Comparison of ENCODE assay signal across 8 cellular contexts in the genomic region with DNA sequence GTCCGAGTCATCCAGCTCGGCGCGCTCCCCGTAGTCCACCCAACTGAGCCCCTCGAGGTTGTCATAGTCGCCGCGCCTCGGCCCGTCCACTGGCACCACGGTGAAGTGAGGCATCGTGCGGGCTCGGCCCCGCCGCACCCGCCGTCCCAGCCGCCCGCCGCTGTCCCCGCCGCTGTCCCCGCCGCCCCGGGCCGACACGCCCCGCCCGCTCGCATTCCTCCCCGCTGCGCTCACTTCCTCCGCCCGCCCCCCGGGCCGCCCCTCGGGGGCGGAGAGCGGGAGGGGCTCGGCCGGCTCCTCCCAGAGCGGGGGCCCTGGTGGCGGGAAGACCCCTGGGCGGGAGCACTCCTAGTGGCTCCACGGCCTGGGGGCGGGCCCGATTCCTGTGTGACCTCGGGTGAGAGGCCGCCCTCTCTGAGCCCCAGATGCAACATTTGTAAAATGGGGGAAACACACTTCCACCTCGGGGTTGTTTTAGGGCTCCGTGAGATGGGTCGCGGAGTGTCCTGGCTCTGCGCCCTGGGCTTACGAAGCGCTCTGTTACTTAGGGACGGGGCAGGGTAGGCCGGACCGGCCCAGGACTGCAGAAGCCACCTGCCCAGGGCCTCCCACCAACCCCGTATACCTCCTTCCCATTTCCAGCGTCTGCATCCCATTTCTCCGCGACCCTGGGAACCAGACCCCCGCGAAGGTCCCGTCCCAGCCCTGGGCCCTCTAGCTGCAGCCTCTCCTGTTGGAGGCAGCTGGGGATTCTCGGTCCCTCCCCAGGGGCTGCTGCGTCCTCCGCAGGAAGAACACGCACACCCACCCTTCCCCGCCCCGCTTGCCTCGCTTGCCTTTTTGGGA. TPM values are rescaled to one million over a fixed set of nuclear protein-coding genes. Genes with fewer than 3 reads are reported as not detected.
DNase-seq lines count a peak whose midpoint lies in the region; ATAC-seq and TF ChIP-seq lines count a peak whose summit lies in the region.

A gene (minus strand): TSS at position 198 of the 846 bp plus-strand sequence. CDS start 84 bp downstream, at position 114.

- POLR2A ChIA-PET in activated CD8-positive, alpha-beta T cell treated with anti-CD3 and anti-CD28 coated beads, Interleukin-2, amount 10 ng/mL, durations not matched to agents 7 days and 5 days (lab: Charles Lee): interaction anchor here (0.6 to 2.6 kb wide), 8 partner anchors 13 to 309 kb away, joined by 3 to 10 read pairs (median 4); a partner anchor contains a TSS

- peaks cover 13% of the 10 kb centered on the region for H3K4me1 ChIP-seq in ectodermal cell (ENCODE audit: control insufficient read depth, insufficient read depth, low read length)
- H3K4me1 ChIP-seq in lung (ENCODE audit: control insufficient read depth in 2 of 2, insufficient read depth in 2 of 2, low read length in 2 of 2): peaks cover 19 to 22% of the 10 kb centered on the region in 2 donors

- CTCF ChIA-PET in activated CD8-positive, alpha-beta T cell treated with anti-CD3 and anti-CD28 coated beads, Interleukin-2, amount 10 ng/mL, durations not matched to agents 7 days and 5 days (lab: Charles Lee): interaction anchor here (1.0 to 2.4 kb wide), 7 partner anchors 16 to 448 kb away, joined by 3 to 7 read pairs (median 4); a partner anchor contains a TSS

- WGBS in ectodermal cell, 2 experiments: 25 to 26% methylated on average over 75 of the region's 75 CpGs
- 1% methylated on average over 58 to 75 of the region's 75 CpGs for WGBS in lung, 2 donors

- peaks cover 38% of the 10 kb centered on the region for H3K4me1 Mint-ChIP-seq in activated CD8-positive, alpha-beta T cell treated with anti-CD3 and anti-CD28 coated beads, Interleukin-2, amount 10 ng/mL, durations not matched to agents 7 days and 5 days (ENCODE audit: low read depth)

- ATAC-seq in HG02943 (IDR thresholded peaks at IDR 0.05; ENCODE audit: low read depth, unreplicated experiment) (peak; percentile 42), lung (ENCODE audit: insufficient read depth, low FRiP score) (peak; percentile 97)
- peak; percentile 88 for ATAC-seq in activated CD8-positive, alpha-beta T cell treated with anti-CD3 and anti-CD28 coated beads, Interleukin-2, amount 10 ng/mL, durations not matched to agents 7 days and 5 days

- H3K4me3 Mint-ChIP-seq in activated CD8-positive, alpha-beta T cell treated with anti-CD3 and anti-CD28 coated beads, Interleukin-2, amount 10 ng/mL, durations not matched to agents 7 days and 5 days: peak within 1 kb of the TSS; percentile 98

- TF ChIP-seq CTCF in lung (IDR thresholded peaks at IDR 0.05; ENCODE audit: control extremely low read depth, extremely low read depth): no peak

- H3K36me3 ChIP-seq in ectodermal cell (ENCODE audit: control insufficient read depth, insufficient read depth, low read length) (no peaks in the 10 kb centered on the region), lung (ENCODE audit: control insufficient read depth in 2 of 2, insufficient read depth in 2 of 2, low read length in 2 of 2) (no peaks in the 10 kb centered on the region)

- H3K27ac ChIP-seq in ectodermal cell (ENCODE audit: insufficient read depth, low read depth, low read length, poor library complexity, severe bottlenecking) (no peak within 1 kb of the TSS), lung (ENCODE audit: low read depth in 1 of 2, low read length in 1 of 2) (peak within 1 kb of the TSS; percentile 94 to 95)

- H3K27me3 Mint-ChIP-seq in activated CD8-positive, alpha-beta T cell treated with anti-CD3 and anti-CD28 coated beads, Interleukin-2, amount 10 ng/mL, durations not matched to agents 7 days and 5 days (ENCODE audit: low read depth): no peaks in the 10 kb centered on the region

- H3K27ac Mint-ChIP-seq in activated CD8-positive, alpha-beta T cell treated with anti-CD3 and anti-CD28 coated beads, Interleukin-2, amount 10 ng/mL, durations not matched to agents 7 days and 5 days: peak within 1 kb of the TSS; percentile 98

- DNase-seq in DMS 273 (lab: John Stamatoyannopoulos, UW; ENCODE audit: unreplicated experiment) (peak; percentile 81), DMS 273 treated with DMSO at 0.1 percent for 48 hours (lab: John Stamatoyannopoulos, UW) (no peak), NCI-H748 (lab: John Stamatoyannopoulos, UW; ENCODE audit: unreplicated experiment) (peak; percentile 75), lung (ENCODE audit: low spot score) (peak; percentile 82)
- peak; percentile 93 for DNase-seq in activated CD8-positive, alpha-beta T cell treated with anti-CD3 and anti-CD28 coated beads, Interleukin-2, amount 10 ng/mL, durations not matched to agents 7 days and 5 days
- DNase-seq in stimulated activated CD4-positive, alpha-beta T cell treated with anti-CD3 and anti-CD28 coated beads, TNF-alpha, amount 100 ng/mL, for 4 hours (ENCODE audit: low read depth in 3 of 3): peak; percentile 67 to 76 (median 68)

- peaks cover 21% of the 10 kb centered on the region for H3K27me3 ChIP-seq in ectodermal cell (ENCODE audit: control insufficient read depth, insufficient read depth, low read length, poor library complexity, severe bottlenecking)
- no peaks in the 10 kb centered on the region for H3K27me3 ChIP-seq in lung (ENCODE audit: control insufficient read depth, insufficient read depth)

- H3K4me3 ChIP-seq in ectodermal cell (ENCODE audit: insufficient read depth, low read depth, low read length) (peak within 1 kb of the TSS; percentile 60), lung (peak within 1 kb of the TSS; percentile 88)

- no peaks in the 10 kb centered on the region for H3K9me3 Mint-ChIP-seq in activated CD8-positive, alpha-beta T cell treated with anti-CD3 and anti-CD28 coated beads, Interleukin-2, amount 10 ng/mL, durations not matched to agents 7 days and 5 days (ENCODE audit: insufficient read depth)

- H3K9me3 ChIP-seq in ectodermal cell (ENCODE audit: control insufficient read depth, low read length): no peaks in the 10 kb centered on the region
- H3K9me3 ChIP-seq in lung (ENCODE audit: control insufficient read depth in 2 of 2, insufficient read depth in 1 of 2, low read length in 1 of 2): no peaks in the 10 kb centered on the region

- H3K36me3 Mint-ChIP-seq in activated CD8-positive, alpha-beta T cell treated with anti-CD3 and anti-CD28 coated beads, Interleukin-2, amount 10 ng/mL, durations not matched to agents 7 days and 5 days (ENCODE audit: low read depth): peaks cover 2% of the 10 kb centered on the region

RNA-seq across cellular contexts. Expression of the gene that starts here (rescaled TPM):
- 10 to 100 TPM; 42.5 TPM for total RNA-seq in activated CD8-positive, alpha-beta T cell treated with anti-CD3 and anti-CD28 coated beads, Interleukin-2, amount 10 ng/mL, durations not matched to agents 7 days and 5 days
- polyA plus RNA-seq in ectodermal cell (2013, experiment 1 of 4): 14.4 TPM
- 15.4 TPM for polyA plus RNA-seq in ectodermal cell (2013, experiment 2 of 4)
- 9.0 TPM for polyA plus RNA-seq in ectodermal cell (2013, experiment 3 of 4)
- polyA plus RNA-seq in ectodermal cell (2013, experiment 4 of 4): 10.1 TPM
- total RNA-seq in lung: 100 to 1,000 TPM in 1 of 2 donors, 10 to 100 TPM in 1; 91.9 to 103 TPM
- polyA plus RNA-seq in lung: 10 to 100 TPM; 32.9 to 39.8 TPM

Comparison
In these comparisons a context has a peak if more than half of its experiments do, and no peak if none do; other contexts are left out.
1. ATAC-seq: peak in every context shown above with its lines; median percentile 97 in lung; 88 in activated CD8-positive, alpha-beta T cell treated with anti-CD3 and anti-CD28 coated beads, Interleukin-2, amount 10 ng/mL, durations not matched to agents 7 days and 5 days; 42 in HG02943.